Comparison of ENCODE assay signal across 8 cellular contexts in genomic region chr2:165293439-165294420, GRCh38. TPM values are rescaled to one million over a fixed set of nuclear protein-coding genes. Genes with fewer than 3 reads are reported as not detected.
DNase-seq lines count a peak whose midpoint lies in the region; ATAC-seq, FAIRE-seq and TF ChIP-seq lines count a peak whose summit lies in the region.

No MANE protein-coding gene starts in this region.

- BruUV-seq in HepG2 (replicated peaks; lab: Mats Ljungman, UMichigan) = no TSS peak

- H3K4me2 ChIP-seq in SK-N-SH = peak overlapping the region; percentile 91
- no peak overlapping the region for H3K4me2 ChIP-seq in HepG2 (ENCODE audit: low read depth, low read length)

- ATAC-seq in GM18508 (IDR thresholded peaks at IDR 0.05; ENCODE audit: insufficient read depth, unreplicated experiment) (peak; percentile 100), HG02938 (IDR thresholded peaks at IDR 0.05; ENCODE audit: unreplicated experiment) (peak; percentile 100), HepG2 (peak; percentile 100)

- in situ Hi-C loops in HepG2 (cut with HindIII; ENCODE audit: extremely low pct_ligation_motif_present, low pct_unique_long_range_greater_than_20kb) = no loop called here

- peaks cover 14% of the 10 kb centered on the region for H3K79me2 ChIP-seq in SK-N-SH (ENCODE audit: insufficient read depth)
- no peaks in the 10 kb centered on the region for H3K79me2 ChIP-seq in HepG2 (ENCODE audit: insufficient read depth, low read length)

- no peaks in the 10 kb centered on the region for H4K20me1 ChIP-seq in SK-N-SH (ENCODE audit: insufficient read depth)
- no peaks in the 10 kb centered on the region for H4K20me1 ChIP-seq in HepG2 (ENCODE audit: insufficient read depth, low read length)

- TF ChIP-seq EP300 in SK-N-SH (IDR thresholded peaks at IDR 0.05; ENCODE audit: borderline replicate concordance in 1 of 2, low read depth in 1 of 2, low read length in 1 of 2) (no peak), HepG2 (IDR thresholded peaks at IDR 0.05; ENCODE audit: low read depth in 2 of 2, low read length in 2 of 2) (no peak), HepG2 (CRISPR knock-in tag; IDR thresholded peaks at IDR 0.05; ENCODE audit: borderline replicate concordance) (no peak), suprapubic skin (IDR thresholded peaks at IDR 0.05) (no peak)

- peak overlapping the region; percentile 86 to 90 for H3K4me3 ChIP-seq in SK-N-SH (ENCODE audit: low read depth in 2 of 2, low read length in 1 of 2)
- no peak overlapping the region for H3K4me3 ChIP-seq in HepG2 (replicated peaks in 1 of 3; ENCODE audit: insufficient read depth in 1 of 3, low read depth in 2 of 3, low read length in 3 of 3)
- H3K4me3 ChIP-seq in suprapubic skin = no peak overlapping the region

- H3K27me3 ChIP-seq in SK-N-SH (ENCODE audit: insufficient read depth) (no peaks in the 10 kb centered on the region), HepG2 (ENCODE audit: control insufficient read depth in 1 of 2, insufficient read depth in 2 of 2, low read length in 2 of 2) (no peaks in the 10 kb centered on the region), suprapubic skin (no peaks in the 10 kb centered on the region)

- peak; percentile 72 for FAIRE-seq in HepG2 (lab: Jason Lieb, UNC)

- CTCF ChIA-PET in SK-N-SH (lab: Yijun Ruan, JAX) = interaction anchor here (0.5 to 3.3 kb wide), 37 partner anchors 11 to 580 kb away, joined by 3 to 23 read pairs (median 4); partner anchors contain the start of genes SCN2A and SCN3A
- CTCF ChIA-PET in HepG2 (lab: Yijun Ruan, JAX; ENCODE audit: low intra/inter-chr PET ratio, low total read pairs) = interaction anchor here (1.7 to 2.1 kb wide), 4 partner anchors 54 to 301 kb away, joined by 6 to 11 read pairs (median 10); partner anchors contain the start of gene SCN2A

- peaks cover 4% of the 10 kb centered on the region for H3F3A ChIP-seq in SK-N-SH (replicated peaks; ENCODE audit: insufficient read depth)

- TF ChIP-seq CTCF in SK-N-SH (IDR thresholded peaks at IDR 0.05) = peak; percentile 76
- peak; percentile 83 for TF ChIP-seq CTCF in HepG2 (CRISPR knock-in tag; IDR thresholded peaks at IDR 0.05)
- peak; percentile 35 to 59 for TF ChIP-seq CTCF in suprapubic skin (IDR thresholded peaks at IDR 0.05)

- H3K9me3 ChIP-seq in SK-N-SH (no peaks in the 10 kb centered on the region), HepG2 (ENCODE audit: low read length) (no peaks in the 10 kb centered on the region), suprapubic skin (no peaks in the 10 kb centered on the region)

- POLR2A ChIA-PET in SK-N-SH (lab: Yijun Ruan, JAX) (interaction anchor here (1.5 kb wide), 1 partner anchor 54 kb away, joined by 7 read pairs; the partner anchor contains the start of gene SCN2A), HepG2 (lab: Yijun Ruan, JAX) (interaction anchor here (0.7 kb wide), 1 partner anchor 276 kb away, joined by 3 read pairs; no protein-coding TSS in a partner anchor)

- TF ChIP-seq RAD21 in SK-N-SH (IDR thresholded peaks at IDR 0.05; ENCODE audit: low read length) = peak; percentile 70
- no peak for TF ChIP-seq RAD21 in HepG2 (CRISPR knock-in tag; IDR thresholded peaks at IDR 0.05)

- WGBS in SK-N-SH (ENCODE audit: low lambda C conversion rate) = 2% methylated on average over 6 of the region's 6 CpGs
- 13% methylated on average over 6 of the region's 6 CpGs for WGBS in HepG2 (ENCODE audit: low lambda C conversion rate)
- 17% methylated on average over 6 of the region's 6 CpGs for WGBS in suprapubic skin

- H3K9ac ChIP-seq in SK-N-SH = peak overlapping the region; percentile 70
- no peak overlapping the region for H3K9ac ChIP-seq in HepG2 (ENCODE audit: insufficient read depth, low read depth, low read length)

- peak overlapping the region; percentile 94 for H2AFZ ChIP-seq in SK-N-SH (ENCODE audit: low read depth)
- no peak overlapping the region for H2AFZ ChIP-seq in HepG2 (ENCODE audit: low read length)

- intact Hi-C loops in HepG2 (cut with micrococcal nuclease; ENCODE audit: unreplicated experiment) = loop anchor here (1.0 to 5.0 kb wide), 4 partner anchors 54 to 556 kb away; partner anchors contain the start of gene SCN2A

- peaks cover 23 to 27% of the 10 kb centered on the region in 2 experiments for H3K36me3 ChIP-seq in SK-N-SH (replicated peaks in 1 of 2; ENCODE audit: control insufficient read depth in 1 of 2, insufficient read depth in 2 of 2, low read length in 1 of 2)
- H3K36me3 ChIP-seq in HepG2 (replicated peaks in 1 of 2; ENCODE audit: control insufficient read depth in 1 of 2, insufficient read depth in 2 of 2, low read length in 2 of 2) = no peaks in the 10 kb centered on the region
- no peaks in the 10 kb centered on the region for H3K36me3 ChIP-seq in suprapubic skin

- H3K4me1 ChIP-seq in SK-N-SH (ENCODE audit: control insufficient read depth in 1 of 2, insufficient read depth in 2 of 2, low read depth in 1 of 2, low read length in 1 of 2) (peaks cover 0 to 11% of the 10 kb centered on the region in 2 experiments; a peak in 2 of 4 replicates), HepG2 (ENCODE audit: insufficient read depth, low read length) (no peaks in the 10 kb centered on the region), suprapubic skin (peaks cover 3% of the 10 kb centered on the region)

- TF ChIP-seq POLR2A in HepG2 (IDR thresholded peaks at IDR 0.05; ENCODE audit: insufficient read depth in 1 of 2, low read depth in 2 of 2, low read length in 2 of 2) (no peak), suprapubic skin (IDR thresholded peaks at IDR 0.05) (no peak)

- peak overlapping the region in 1 of 2 experiments; percentile 90; a peak in 2 of 4 replicates for H3K27ac ChIP-seq in SK-N-SH (ENCODE audit: low read depth in 2 of 2, low read length in 1 of 2)
- no peak overlapping the region for H3K27ac ChIP-seq in HepG2 (ENCODE audit: extremely low read length, insufficient read depth, low read length)
- no peak overlapping the region for H3K27ac ChIP-seq in suprapubic skin

- DNase-seq in CD1c-positive myeloid dendritic cell (ENCODE audit: extremely low spot score) = peak; percentile 78
- peak; percentile 78 for DNase-seq in NCI-H128 (lab: John Stamatoyannopoulos, UW; ENCODE audit: unreplicated experiment)
- DNase-seq in SK-N-SH = peak; percentile 67
- DNase-seq in dermis microvascular lymphatic vessel endothelial cell (ENCODE audit: low read depth in 2 of 2) = peak; percentile 71 to 76
- peak; percentile 81 for DNase-seq in HepG2 (ENCODE audit: low spot score)
- no peak for DNase-seq in suprapubic skin (ENCODE audit: low spot score in 2 of 2)

- no peaks in the 10 kb centered on the region for H3K9me2 ChIP-seq in SK-N-SH

TF ChIP-seq in SK-N-SH, 30 proteins besides CTCF, POLR2A, EP300 and RAD21 (continues in another document):
- TF ChIP-seq GABPA (IDR thresholded peaks at IDR 0.05; ENCODE audit: low read depth) (peak; percentile 81), SIN3A (IDR thresholded peaks at IDR 0.05; ENCODE audit: borderline replicate concordance, low read depth, low read length) (no peak), POLR2AphosphoS5 (IDR thresholded peaks at IDR 0.05; ENCODE audit: low read depth, low read length) (0 out of 2 replicates have a peak, but pooled peaks have one; percentile 33)

TF ChIP-seq in HepG2, 621 proteins besides CTCF, POLR2A, EP300 and RAD21 (continues in another document):
- TF ChIP-seq ELF1 (CRISPR knock-in tag; IDR thresholded peaks at IDR 0.05) (peak; percentile 33; the same call in 1 of the 2 replicates), ZZZ3 (CRISPR knock-in tag; IDR thresholded peaks at IDR 0.05; ENCODE audit: borderline replicate concordance) (no peak), RARA (CRISPR knock-in tag; IDR thresholded peaks at IDR 0.05) (no peak), ZNF597 (CRISPR knock-in tag; IDR thresholded peaks at IDR 0.05) (no peak), MXI1 (IDR thresholded peaks at IDR 0.05; ENCODE audit: borderline replicate concordance, low read depth, low read length) (0 out of 3 replicates have a peak, but pooled peaks have one; percentile 17)

RNA-seq across cellular contexts. Expression of gene SCN2A, which starts 54.5 kb away (rescaled TPM):
- polyA plus RNA-seq in SK-N-SH (2012; rRNA removed) = 5.1 and 7.3 TPM in 2 replicates
- polyA plus RNA-seq in SK-N-SH (2012; cell fraction: cytosol; rRNA removed) = 5.8 and 6.3 TPM in 2 replicates
- 8.3 and 16.8 TPM in 2 replicates for polyA plus RNA-seq in SK-N-SH (2012; cell fraction: nucleus; rRNA removed)
- total RNA-seq in dermis microvascular lymphatic vessel endothelial cell = under 0.01 TPM in 2 replicates
- 0.17 and 0.20 TPM in 2 replicates for total RNA-seq in HepG2 (2016; rRNA removed; fragmentation: Illumina TruSeq; extraction: Trizol)
- under 0.01 TPM in 2 replicates for total RNA-seq in HepG2 (2016; cell fraction: cytosol; rRNA removed; fragmentation: Illumina TruSeq; extraction: Trizol; ENCODE audit: low read depth)
- total RNA-seq in HepG2 (2016; cell fraction: insoluble cytoplasmic fraction; rRNA removed; fragmentation: Illumina TruSeq; extraction: Trizol) = 0.19 TPM in 2 replicates
- total RNA-seq in HepG2 (2016; cell fraction: membrane; rRNA removed; fragmentation: Illumina TruSeq; extraction: Trizol) = 0.09 and 0.14 TPM in 2 replicates
- 0.69 and 0.96 TPM in 2 replicates for total RNA-seq in HepG2 (2016; cell fraction: nucleus; rRNA removed; fragmentation: Illumina TruSeq; extraction: Trizol)
- polyA plus RNA-seq in HepG2 (2011; rRNA removed) = 0.30 and 0.31 TPM in 2 replicates
- 0.05 and 0.14 TPM in 2 replicates for polyA plus RNA-seq in HepG2 (2011; cell fraction: cytosol; rRNA removed)
- polyA plus RNA-seq in HepG2 (2011; cell fraction: nucleus; rRNA removed) = 0.47 and 0.59 TPM in 2 replicates
- polyA plus RNA-seq in HepG2 (2012) = 0.43 and 0.61 TPM in 2 replicates
- polyA plus RNA-seq in HepG2 (2016; cell fraction: cytosol; fragmentation: Illumina TruSeq; extraction: Trizol; ENCODE audit: low read depth) = not detected in 2 replicates
- polyA plus RNA-seq in HepG2 (2016; cell fraction: insoluble cytoplasmic fraction; fragmentation: Illumina TruSeq; extraction: Trizol; ENCODE audit: low read depth) = 0.17 and 0.23 TPM in 2 replicates
- polyA plus RNA-seq in HepG2 (2016; cell fraction: membrane; fragmentation: Illumina TruSeq; extraction: Trizol; ENCODE audit: low read depth) = 0.02 and 0.05 TPM in 2 replicates
- polyA plus RNA-seq in HepG2 (2016; cell fraction: nucleus; fragmentation: Illumina TruSeq; extraction: Trizol; ENCODE audit: insufficient read depth, low read depth) = 0.46 and 0.60 TPM in 2 replicates
- polyA minus RNA-seq in HepG2 (2011; rRNA and poly(A)+ RNA removed; ENCODE audit: low replicate concordance) = 0.30 TPM in 1 of 2 replicates, not detected in the other
- 0.10 and 0.26 TPM in 2 replicates for polyA minus RNA-seq in HepG2 (2011; cell fraction: cytosol; rRNA and poly(A)+ RNA removed)
- 2.9 and 3.6 TPM in 2 replicates for polyA minus RNA-seq in HepG2 (2011; cell fraction: nucleus; rRNA and poly(A)+ RNA removed)
- 1 to 10 TPM in 1 of 4 donors, under 1 TPM in 3; 0.08 to 1.1 (median 0.20) TPM for total RNA-seq in suprapubic skin

Comparison
In these comparisons a context has a peak if more than half of its experiments do, and no peak if none do; other contexts are left out.
1. DNase-seq: peak in CD1c-positive myeloid dendritic cell (single experiment), NCI-H128 (single experiment), SK-N-SH (single experiment), dermis microvascular lymphatic vessel endothelial cell (2 of 2) and HepG2 (single experiment); none in suprapubic skin (0 of 2).
2. H3K4me3 ChIP-seq: peak in SK-N-SH (2 of 2); none in HepG2 (0 of 3) and suprapubic skin (single experiment).
3. Peak in every context shown above with its lines, with median percentiles within 50 percentile points of each other: ATAC-seq and CTCF ChIP-seq.